Comparison of ENCODE assay signal across 20 cellular contexts in genomic region chr10:87646192-87646909, GRCh38.
"Had no signal": no experiment of that assay in that cellular context is flagged by ENCODE, and none has a peak within 500 bp of the region (broad histone marks: within the 10 kb centered on the region; RNA-seq: fewer than 3 reads in every experiment).

No MANE protein-coding gene starts in this region.

- H3K9me3 ChIP-seq: mucosa of descending colon, neutrophil, transverse colon had no signal

- ATAC-seq: mucosa of descending colon; naive thymus-derived CD8-positive, alpha-beta T cell; right cardiac atrium; T-helper 17 cell had no signal

- H3K27me3 Mint-ChIP-seq: activated CD4-positive, alpha-beta T cell treated with anti-CD3 and anti-CD28 coated beads, Interleukin-2, amount 10 ng/mL, durations not matched to agents 7 days and 5 days; brain had no signal

- DNase-seq: activated CD4-positive, alpha-beta T cell treated with anti-CD3 and anti-CD28 coated beads, Interleukin-2, amount 10 ng/mL, durations not matched to agents 7 days and 5 days; activated effector memory CD4-positive, alpha-beta T cell treated with Interleukin-2 at 50 U/mL for 16 hours; cortex of kidney; effector CD4-positive, alpha-beta T cell; islet precursor cell; mucosa of descending colon; naive thymus-derived CD8-positive, alpha-beta T cell; right cardiac atrium; stimulated activated CD4-positive, alpha-beta T cell treated with anti-CD3 and anti-CD28 coated beads, Interleukin-15, amount 100 ng/mL, for 24 hours; stimulated activated CD4-positive, alpha-beta T cell treated with anti-CD3 and anti-CD28 coated beads, Interleukin-4, amount 100 ng/mL, for 1 hour; stimulated activated naive B cell treated with anti-CD40 and anti-IgM and Interleukin-4, amounts not matched to agents 10 μg/mL and 1 μg/mL and 100 μg/mL, for 72 hours; T-helper 17 cell; transverse colon had no signal

- H3K9me3 Mint-ChIP-seq: central memory CD8-positive, alpha-beta T cell had no signal

- H3K36me3 ChIP-seq: esophagus muscularis mucosa, neutrophil, transverse colon had no signal

- H3K4me1 Mint-ChIP-seq: activated CD4-positive, alpha-beta T cell treated with anti-CD3 and anti-CD28 coated beads, Interleukin-2, amount 10 ng/mL, durations not matched to agents 7 days and 5 days; brain; central memory CD8-positive, alpha-beta T cell; naive thymus-derived CD8-positive, alpha-beta T cell; T-helper 17 cell had no signal

- H3K36me3 Mint-ChIP-seq: brain; naive thymus-derived CD8-positive, alpha-beta T cell; stimulated activated naive B cell treated with anti-CD40 and anti-IgM and Interleukin-4, amounts not matched to agents 10 μg/mL and 1 μg/mL and 100 μg/mL, for 72 hours had no signal

- H3K27ac Mint-ChIP-seq: activated CD4-positive, alpha-beta T cell treated with anti-CD3 and anti-CD28 coated beads, Interleukin-2, amount 10 ng/mL, durations not matched to agents 7 days and 5 days; activated naive CD4-positive, alpha-beta T cell treated with anti-CD3 and anti-CD28 coated beads, Interleukin-2, amount 50 U/mL, for 72 hours; brain; stimulated activated naive B cell treated with anti-CD40 and anti-IgM and Interleukin-4, amounts not matched to agents 10 μg/mL and 1 μg/mL and 100 μg/mL, for 72 hours; T-helper 17 cell had no signal

- H3K27ac ChIP-seq: esophagus muscularis mucosa, neutrophil, parathyroid adenoma, skin epidermis, transverse colon had no signal

- H3K4me1 ChIP-seq: esophagus muscularis mucosa, parathyroid adenoma, transverse colon had no signal

- H3K4me3 ChIP-seq: esophagus muscularis mucosa, mucosa of descending colon, skin epidermis, transverse colon had no signal

- H3K4me3 Mint-ChIP-seq: activated CD4-positive, alpha-beta T cell treated with anti-CD3 and anti-CD28 coated beads, Interleukin-2, amount 10 ng/mL, durations not matched to agents 7 days and 5 days; brain; central memory CD8-positive, alpha-beta T cell; naive thymus-derived CD8-positive, alpha-beta T cell; stimulated activated naive B cell treated with anti-CD40 and anti-IgM and Interleukin-4, amounts not matched to agents 10 μg/mL and 1 μg/mL and 100 μg/mL, for 72 hours; T-helper 17 cell had no signal

- H3K27me3 ChIP-seq: esophagus muscularis mucosa, neutrophil, transverse colon had no signal
